Comparison of ENCODE assay signal across 9 cellular contexts in genomic region chr4:8188743-8189550, GRCh38. TPM values are rescaled to one million over a fixed set of nuclear protein-coding genes. Genes with fewer than 3 reads are reported as not detected.
DNase-seq lines count a peak whose midpoint lies in the region; ATAC-seq and TF ChIP-seq lines count a peak whose summit lies in the region.
"Had no signal": no experiment of that assay in that cellular context is flagged by ENCODE, and none has a peak within 500 bp of the region (broad histone marks: within the 10 kb centered on the region; RNA-seq: fewer than 3 reads in every experiment).

No MANE protein-coding gene starts in this region.

- H3K36me3 ChIP-seq in adrenal gland (replicated peaks in 1 of 2) (no peaks in the 10 kb centered on the region), upper lobe of right lung (no peaks in the 10 kb centered on the region)

- no peak for TF ChIP-seq CTCF in adrenal gland (IDR thresholded peaks at IDR 0.05)
- no peak for TF ChIP-seq CTCF in upper lobe of right lung (IDR thresholded peaks at IDR 0.05)
- TF ChIP-seq CTCF in foreskin fibroblast (IDR thresholded peaks at IDR 0.05; ENCODE audit: low read depth, low read length), result no peak

- intact Hi-C loops in adrenal gland (cut with DNase I) (no loop called here), upper lobe of right lung (cut with DNase I) (no loop called here)

- H3K9me3 ChIP-seq in adrenal gland (replicated peaks in 1 of 3) (no peaks in the 10 kb centered on the region), upper lobe of right lung (no peaks in the 10 kb centered on the region)

- peak; percentile 58 for DNase-seq in NCI-H1436 treated with DMSO at 0.1 percent for 48 hours (lab: John Stamatoyannopoulos, UW)
- DNase-seq in adrenal gland, result peak in 5 of 7 donors; percentile 36 to 74 (median 63)
- peak; percentile 12 for DNase-seq in kidney glomerular epithelial cell (lab: John Stamatoyannopoulos, UW)
- DNase-seq in upper lobe of right lung, result peak; percentile 89
- DNase-seq in stimulated activated naive CD4-positive, alpha-beta T cell (lab: John Stamatoyannopoulos, UW), result no peak
- no peak for DNase-seq in foreskin fibroblast
- no peak for DNase-seq in middle frontal gyrus (ENCODE audit: extremely low spot score, low spot score)
- DNase-seq: H9 had no signal

- H3K27ac ChIP-seq in adrenal gland (peak overlapping the region in 4 of 5 donors; percentile 8 to 94 (median 73)), upper lobe of right lung (peak overlapping the region; percentile 86)

- H3K4me3 ChIP-seq in adrenal gland (no peak overlapping the region), upper lobe of right lung (no peak overlapping the region), foreskin fibroblast (ENCODE audit: low read depth in 1 of 2, low read length in 2 of 2) (no peak overlapping the region)

- no peak for TF ChIP-seq POLR2A in adrenal gland (IDR thresholded peaks at IDR 0.05)

- peak; percentile 76 for ATAC-seq in upper lobe of right lung
- no peak for ATAC-seq in HG03039 (IDR thresholded peaks at IDR 0.05; ENCODE audit: unreplicated experiment)

- H3K4me1 ChIP-seq in adrenal gland (replicated peaks in 1 of 2) (peaks cover 17 to 24% of the 10 kb centered on the region in 2 donors), upper lobe of right lung (peaks cover 49% of the 10 kb centered on the region)

- 62 to 74% (median 73%) methylated on average over 16 to 29 of the region's 29 CpGs for WGBS in adrenal gland, 4 donors

- H3K27me3 ChIP-seq in adrenal gland, result no peaks in the 10 kb centered on the region
- no peaks in the 10 kb centered on the region for H3K27me3 ChIP-seq in upper lobe of right lung

RNA-seq across cellular contexts. Expression of gene SH3TC1, which starts 10.1 kb away (rescaled TPM):
- total RNA-seq in adrenal gland, result 10 to 100 TPM; 17.2 to 58.7 (median 26.3) TPM
- polyA plus RNA-seq in adrenal gland, result 10 to 100 TPM in 2 of 3 donors, 1 to 10 TPM in 1; 1.5 to 28.0 (median 19.8) TPM
- 71.7 TPM for total RNA-seq in upper lobe of right lung

RNA-seq across cellular contexts. Expression of gene ABLIM2, which starts 30.3 kb away (rescaled TPM):
- total RNA-seq in adrenal gland (10 to 100 TPM in 7 of 8 donors, 1 to 10 TPM in 1; 9.9 to 31.2 (median 17.6) TPM), upper lobe of right lung (12.7 TPM)
- polyA plus RNA-seq in adrenal gland, result 10 to 100 TPM in 2 of 3 donors, 1 to 10 TPM in 1; 5.8 to 14.1 (median 10.5) TPM

Comparison
In these comparisons a context has a peak if more than half of its experiments do, and no peak if none do; other contexts are left out.
1. DNase-seq: peak in NCI-H1436 treated with DMSO at 0.1 percent for 48 hours (single experiment), adrenal gland (5 of 7), kidney glomerular epithelial cell (single experiment) and upper lobe of right lung (single experiment); none in stimulated activated naive CD4-positive, alpha-beta T cell (0 of 6), foreskin fibroblast (0 of 2) and middle frontal gyrus (single experiment).